ENCODE assay signal across 1 cellular context in genomic region chr19:43610493-43610892, GRCh38.
TF ChIP-seq lines count a peak whose summit lies in the region.

No MANE protein-coding gene starts in this region.

TF ChIP-seq in WTC11, 78 proteins besides CTCF, POLR2A, EP300 and RAD21 (continued from another document):
- TF ChIP-seq ATF6 (CRISPR knock-in tag; IDR thresholded peaks at IDR 0.05) (no peak), IRF1 (CRISPR knock-in tag; IDR thresholded peaks at IDR 0.05) (no peak), PRRX2 (CRISPR knock-in tag; IDR thresholded peaks at IDR 0.05) (no peak), CDX4 (CRISPR knock-in tag; IDR thresholded peaks at IDR 0.05; ENCODE audit: borderline replicate concordance) (no peak), NR1H2 (CRISPR knock-in tag; IDR thresholded peaks at IDR 0.05) (no peak), USF1 (CRISPR knock-in tag; IDR thresholded peaks at IDR 0.05) (no peak), AFF4 (CRISPR knock-in tag; IDR thresholded peaks at IDR 0.05; ENCODE audit: borderline replicate concordance) (no peak), PREB (CRISPR knock-in tag; IDR thresholded peaks at IDR 0.05; ENCODE audit: borderline replicate concordance) (no peak), JUN (CRISPR knock-in tag; IDR thresholded peaks at IDR 0.05) (no peak), ATF1 (CRISPR knock-in tag; IDR thresholded peaks at IDR 0.05) (no peak), MLX (CRISPR knock-in tag; IDR thresholded peaks at IDR 0.05) (no peak), ZNF512 (CRISPR knock-in tag; IDR thresholded peaks at IDR 0.05; ENCODE audit: borderline replicate concordance) (no peak), ZNF423 (CRISPR knock-in tag; IDR thresholded peaks at IDR 0.05) (no peak), RORB (CRISPR knock-in tag; IDR thresholded peaks at IDR 0.05) (no peak)
TF ChIP-seq in WTC11: peak in this region for 0.
